11 cellular contexts compared by ENCODE assay signal in the genomic region with DNA sequence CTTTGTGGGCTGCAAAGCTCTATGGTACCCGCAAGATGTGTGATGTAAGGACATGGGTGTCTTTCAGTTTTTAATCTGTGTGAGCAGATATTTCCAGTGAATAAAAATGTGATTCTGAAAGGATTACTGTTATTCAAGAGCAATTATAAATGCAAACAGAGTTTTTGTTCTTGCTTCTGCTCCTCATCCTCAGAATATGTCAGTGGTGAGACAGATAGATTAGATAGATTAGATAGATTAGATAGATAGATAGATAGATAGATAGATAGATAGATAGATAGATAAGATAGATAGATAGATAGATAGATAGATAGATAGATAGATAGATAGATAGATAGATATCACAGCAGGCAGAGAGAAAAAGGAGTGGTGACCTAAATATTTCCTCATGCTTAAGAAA.
"Had no signal": no experiment of that assay in that cellular context is flagged by ENCODE, and none has a peak within 500 bp of the region (broad histone marks: within the 10 kb centered on the region; RNA-seq: fewer than 3 reads in every experiment).

No MANE protein-coding gene starts in this region.

- H2AFZ ChIP-seq: GM23248, GM23338 had no signal

- H3K36me3 ChIP-seq: HAP-1 had no signal

- H3K4me3 ChIP-seq: GM23248, GM23338, HAP-1 had no signal

- FAIRE-seq: H1, H54 had no signal

- H3K9me3 ChIP-seq: HAP-1 had no signal

- H3K9me3 Mint-ChIP-seq: GM23338, H9, HFFc6 had no signal

- H3K27ac ChIP-seq: GM23248 had no signal

- H3K4me2 ChIP-seq: GM23338 had no signal

- H3K4me3 Mint-ChIP-seq: GM23338, H9, HFFc6 had no signal

- H3K9ac ChIP-seq: GM23248 had no signal

- ATAC-seq: GM23338, HCT116 had no signal

- H3K4me1 ChIP-seq: HAP-1 had no signal

- H3K4me1 Mint-ChIP-seq: GM23338, H9 had no signal

- H3K27ac Mint-ChIP-seq: GM23338, H9 had no signal

- DNase-seq: GM23248, GOT3, H7, H9, HCEC 1CT, HFFc6 had no signal
